ENCODE assay signal across 2 cellular contexts in the genomic region with DNA sequence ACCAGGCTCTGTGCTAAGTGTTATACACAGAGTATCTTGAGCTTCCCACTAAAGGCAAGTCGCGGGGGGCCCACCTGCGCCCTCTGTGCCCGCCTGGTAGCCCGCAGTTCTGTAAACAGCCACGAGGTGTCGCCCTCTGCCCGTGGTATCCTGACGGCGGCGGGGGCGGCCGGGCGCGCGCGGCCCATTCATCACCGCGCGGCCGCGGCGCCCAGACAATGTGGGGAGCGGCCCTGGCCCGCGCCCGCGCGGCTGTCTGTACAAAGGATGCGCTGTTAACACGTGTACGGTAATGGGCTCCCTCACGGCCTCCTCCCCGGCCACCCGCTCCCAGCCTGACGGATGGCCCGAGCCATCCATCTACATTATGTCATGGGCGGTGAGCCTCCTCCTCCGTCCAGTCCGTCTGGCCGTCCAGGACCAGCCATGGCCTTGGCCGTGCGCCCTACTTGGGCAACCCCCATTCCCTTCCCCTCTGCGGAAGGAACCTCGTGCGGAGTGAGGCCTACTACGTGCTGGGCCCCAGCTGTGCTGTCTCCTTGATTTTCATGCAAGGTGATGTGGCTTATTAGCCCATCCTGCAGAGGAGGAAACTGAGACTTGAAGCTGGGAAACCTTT.
TF ChIP-seq lines count a peak whose summit lies in the region.

No MANE protein-coding gene starts in this region.

TF ChIP-seq in SK-N-SH, 30 proteins besides CTCF, POLR2A, EP300 and RAD21:
- TF ChIP-seq NRF1 (IDR thresholded peaks at IDR 0.05; ENCODE audit: low read depth, low read length): no peak
- TF ChIP-seq, protein P1, sequence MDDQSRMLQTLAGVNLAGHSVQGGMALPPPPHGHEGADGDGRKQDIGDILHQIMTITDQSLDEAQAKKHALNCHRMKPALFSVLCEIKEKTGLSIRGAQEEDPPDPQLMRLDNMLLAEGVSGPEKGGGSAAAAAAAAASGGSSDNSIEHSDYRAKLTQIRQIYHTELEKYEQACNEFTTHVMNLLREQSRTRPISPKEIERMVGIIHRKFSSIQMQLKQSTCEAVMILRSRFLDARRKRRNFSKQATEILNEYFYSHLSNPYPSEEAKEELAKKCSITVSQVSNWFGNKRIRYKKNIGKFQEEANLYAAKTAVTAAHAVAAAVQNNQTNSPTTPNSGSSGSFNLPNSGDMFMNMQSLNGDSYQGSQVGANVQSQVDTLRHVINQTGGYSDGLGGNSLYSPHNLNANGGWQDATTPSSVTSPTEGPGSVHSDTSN (IDR thresholded peaks at IDR 0.05): peak; percentile 48; the same call in 1 of the 2 replicates
- TF ChIP-seq EZH2phosphoT487 (IDR thresholded peaks at IDR 0.05; ENCODE audit: borderline replicate concordance, low read depth): no peak
- peak; percentile 72 for TF ChIP-seq SMC3 (IDR thresholded peaks at IDR 0.05; ENCODE audit: low read depth, low read length)
- TF ChIP-seq MXI1 (IDR thresholded peaks at IDR 0.05; ENCODE audit: low read depth, low read length): peak; percentile 78
TF ChIP-seq in SK-N-SH: peak in this region for 3.

TF ChIP-seq in K562, 482 proteins besides CTCF, POLR2A, EP300 and RAD21 (continued from another document):
- TF ChIP-seq NR1H2 (CRISPR knock-in tag; IDR thresholded peaks at IDR 0.05) (no peak), STAG1 (CRISPR knock-in tag; IDR thresholded peaks at IDR 0.05; ENCODE audit: borderline replicate concordance) (peak; percentile 40; the same call in 1 of the 2 replicates), EGR1 (conservative IDR thresholded peaks at IDR 0.05) (peak; percentile 64), ZNF764 (CRISPR knock-in tag; IDR thresholded peaks at IDR 0.05; ENCODE audit: low read depth) (no peak), RB1 (IDR thresholded peaks at IDR 0.05; ENCODE audit: low read depth) (peak; percentile 83), ZKSCAN1 (IDR thresholded peaks at IDR 0.05; ENCODE audit: low read depth, low read length) (peak; percentile 69; the same call in 1 of the 2 replicates), NFE2L1 (tag; IDR thresholded peaks at IDR 0.05; ENCODE audit: borderline replicate concordance, low read depth) (no peak), SMC3 (conservative IDR thresholded peaks at IDR 0.05; ENCODE audit: insufficient read depth, low read depth, low read length) (peak; percentile 46; the same call in 1 of the 2 replicates), MAZ (CRISPR knock-in tag; conservative IDR thresholded peaks at IDR 0.05 in 1 of 2, IDR thresholded peaks at IDR 0.05 in 1 of 2) (peak in 1 of 2 experiments; percentile 73; a peak in 3 of 4 replicates)
- TF ChIP-seq, protein P2, sequence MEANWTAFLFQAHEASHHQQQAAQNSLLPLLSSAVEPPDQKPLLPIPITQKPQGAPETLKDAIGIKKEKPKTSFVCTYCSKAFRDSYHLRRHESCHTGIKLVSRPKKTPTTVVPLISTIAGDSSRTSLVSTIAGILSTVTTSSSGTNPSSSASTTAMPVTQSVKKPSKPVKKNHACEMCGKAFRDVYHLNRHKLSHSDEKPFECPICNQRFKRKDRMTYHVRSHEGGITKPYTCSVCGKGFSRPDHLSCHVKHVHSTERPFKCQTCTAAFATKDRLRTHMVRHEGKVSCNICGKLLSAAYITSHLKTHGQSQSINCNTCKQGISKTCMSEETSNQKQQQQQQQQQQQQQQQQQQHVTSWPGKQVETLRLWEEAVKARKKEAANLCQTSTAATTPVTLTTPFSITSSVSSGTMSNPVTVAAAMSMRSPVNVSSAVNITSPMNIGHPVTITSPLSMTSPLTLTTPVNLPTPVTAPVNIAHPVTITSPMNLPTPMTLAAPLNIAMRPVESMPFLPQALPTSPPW (CRISPR knock-in tag; IDR thresholded peaks at IDR 0.05): peak; percentile 60
TF ChIP-seq in K562: peak in this region for 8.
